ENCODE assay signal across 8 cellular contexts in the genomic region with DNA sequence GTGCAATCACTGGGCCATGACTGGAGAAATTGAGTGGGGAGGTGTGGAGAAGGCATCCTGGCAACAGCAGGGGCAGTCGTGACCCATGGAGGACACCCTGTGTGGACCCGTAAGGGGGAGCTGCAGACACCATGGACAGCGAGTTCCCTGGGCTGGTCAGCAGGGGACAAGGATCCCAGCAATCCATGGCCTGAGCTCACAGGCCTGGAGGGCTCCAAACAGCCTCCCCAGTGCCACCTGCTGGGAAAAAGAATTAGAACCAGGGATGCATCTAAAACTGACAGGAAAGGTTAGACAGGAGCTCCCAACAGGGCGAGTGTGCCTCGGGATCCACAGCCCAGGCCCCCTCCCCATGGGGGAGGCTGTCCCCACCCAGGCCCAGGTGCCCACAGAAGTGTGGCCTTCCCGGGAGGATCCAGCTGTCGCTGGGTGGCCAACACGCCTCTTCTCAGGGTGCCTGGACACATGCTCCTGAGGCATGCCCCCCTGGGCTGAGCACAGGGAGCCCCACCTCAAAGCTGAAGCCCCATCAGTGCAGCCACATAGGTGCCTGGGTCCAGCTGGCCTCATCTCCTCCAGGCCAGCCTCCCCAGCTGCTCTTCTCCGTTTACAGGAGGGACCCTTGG. TPM values are rescaled to one million over a fixed set of nuclear protein-coding genes. Genes with fewer than 3 reads are reported as not detected.
DNase-seq lines count a peak whose midpoint lies in the region; ATAC-seq, FAIRE-seq and TF ChIP-seq lines count a peak whose summit lies in the region.
"Had no signal": no experiment of that assay in that cellular context is flagged by ENCODE, and none has a peak within 500 bp of the region (broad histone marks: within the 10 kb centered on the region; RNA-seq: fewer than 3 reads in every experiment).

No MANE protein-coding gene starts in this region.

- H3K27ac Mint-ChIP-seq in neural progenitor cell, result no peak overlapping the region

- H3K27me3 Mint-ChIP-seq in neural progenitor cell (ENCODE audit: insufficient read depth, low read depth), result peaks cover 18% of the 10 kb centered on the region

- peak; percentile 73 for FAIRE-seq in HTR-8/SVneo (lab: Jason Lieb, UNC)

- H3K4me3 ChIP-seq in DOHH2 (ENCODE audit: low read length) (no peak overlapping the region), SJCRH30 (no peak overlapping the region), fibroblast of lung (replicated peaks in 1 of 4; ENCODE audit: control extremely low read depth in 1 of 4, insufficient read depth in 1 of 4, low read depth in 3 of 4, low read length in 4 of 4) (no peak overlapping the region), neural progenitor cell (no peak overlapping the region), coronary artery (no peak overlapping the region)

- no peak overlapping the region for H3K4me2 ChIP-seq in DOHH2 (ENCODE audit: low read length)
- H3K4me2 ChIP-seq in fibroblast of lung (ENCODE audit: extremely low read depth, insufficient read depth, low read length), result no peak overlapping the region
- H3K4me2 ChIP-seq in neural progenitor cell, result no peak overlapping the region

- H3K36me3 ChIP-seq in DOHH2 (ENCODE audit: control insufficient read depth, low read length), result no peaks in the 10 kb centered on the region
- H3K36me3 ChIP-seq in SJCRH30, result no peaks in the 10 kb centered on the region
- no peaks in the 10 kb centered on the region for H3K36me3 ChIP-seq in fibroblast of lung (ENCODE audit: control insufficient read depth, insufficient read depth, low read length)
- H3K36me3 ChIP-seq in neural progenitor cell, result no peaks in the 10 kb centered on the region

- H3F3A ChIP-seq in DOHH2 (ENCODE audit: control insufficient read depth, insufficient read depth) (no peaks in the 10 kb centered on the region), neural progenitor cell (ENCODE audit: low read depth) (peaks cover 6% of the 10 kb centered on the region)

- peaks cover 2% of the 10 kb centered on the region for H3K9me3 Mint-ChIP-seq in neural progenitor cell

- peaks cover 11% of the 10 kb centered on the region for H3K4me1 Mint-ChIP-seq in neural progenitor cell

- ATAC-seq in GM18519 (IDR thresholded peaks at IDR 0.05; ENCODE audit: low FRiP score, unreplicated experiment), result no peak

- H3K27ac ChIP-seq in DOHH2 (ENCODE audit: low read depth, low read length) (no peak overlapping the region), SJCRH30 (no peak overlapping the region), fibroblast of lung (ENCODE audit: insufficient read depth, low read length) (no peak overlapping the region), neural progenitor cell (no peak overlapping the region), coronary artery (no peak overlapping the region)

- H4K20me1 ChIP-seq in DOHH2 (ENCODE audit: control insufficient read depth, insufficient read depth, low read depth, low read length) (no peaks in the 10 kb centered on the region), fibroblast of lung (ENCODE audit: control insufficient read depth, extremely low read depth, insufficient read depth, low read length) (no peaks in the 10 kb centered on the region), neural progenitor cell (ENCODE audit: low read depth) (no peaks in the 10 kb centered on the region)

- no peak overlapping the region for H3K4me3 Mint-ChIP-seq in neural progenitor cell

- H3K36me3 Mint-ChIP-seq in neural progenitor cell, result no peaks in the 10 kb centered on the region

- no peaks in the 10 kb centered on the region for H3K9me2 ChIP-seq in DOHH2 (replicated peaks; ENCODE audit: control insufficient read depth, low read length)

- H3K9ac ChIP-seq in fibroblast of lung (ENCODE audit: insufficient read depth, low read length), result no peak overlapping the region
- H3K9ac ChIP-seq in neural progenitor cell, result no peak overlapping the region

- H3K4me1 ChIP-seq in DOHH2 (ENCODE audit: control insufficient read depth, low read length) (no peaks in the 10 kb centered on the region), SJCRH30 (peaks cover 6% of the 10 kb centered on the region), fibroblast of lung (ENCODE audit: control insufficient read depth, extremely low read depth, insufficient read depth, low read length) (no peaks in the 10 kb centered on the region), neural progenitor cell (no peaks in the 10 kb centered on the region)

- TF ChIP-seq CTCF in DOHH2 (IDR thresholded peaks at IDR 0.05; ENCODE audit: low read depth, low read length, poor library complexity, severe bottlenecking), result peak; percentile 29
- peak; percentile 63 to 71 for TF ChIP-seq CTCF in fibroblast of lung (conservative IDR thresholded peaks at IDR 0.05 in 1 of 2, IDR thresholded peaks at IDR 0.05 in 1 of 2; ENCODE audit: low read depth in 1 of 2, low read length in 2 of 2)
- peak; percentile 54 for TF ChIP-seq CTCF in neural progenitor cell (IDR thresholded peaks at IDR 0.05)
- TF ChIP-seq CTCF in coronary artery (IDR thresholded peaks at IDR 0.05), result no peak

- H2AFZ ChIP-seq in fibroblast of lung (ENCODE audit: low read length) (no peak overlapping the region), neural progenitor cell (replicated peaks) (no peak overlapping the region)

- H3K79me2 ChIP-seq in DOHH2 (ENCODE audit: control insufficient read depth, low read length), result no peaks in the 10 kb centered on the region
- no peaks in the 10 kb centered on the region for H3K79me2 ChIP-seq in fibroblast of lung (ENCODE audit: control insufficient read depth, insufficient read depth, low read length)
- H3K79me2 ChIP-seq in neural progenitor cell (ENCODE audit: low read depth), result no peaks in the 10 kb centered on the region

- H3K9me3 ChIP-seq in DOHH2 (ENCODE audit: control insufficient read depth, insufficient read depth, low read length) (no peaks in the 10 kb centered on the region), SJCRH30 (replicated peaks) (0 out of 2 replicates have a peak, but pooled peaks cover 3% of the 10 kb centered on the region), fibroblast of lung (ENCODE audit: control insufficient read depth, insufficient read depth, low read depth, low read length) (no peaks in the 10 kb centered on the region), neural progenitor cell (ENCODE audit: low read depth) (no peaks in the 10 kb centered on the region)

- peak; percentile 85 for DNase-seq in HTR-8/SVneo (ENCODE audit: insufficient read length, low spot score)
- peak; percentile 80 to 88 for DNase-seq in SJCRH30
- peak; percentile 57 to 65 for DNase-seq in fibroblast of lung (ENCODE audit: low read depth in 2 of 2)
- peak; percentile 81 for DNase-seq in neural progenitor cell (ENCODE audit: low spot score)
- DNase-seq in coronary artery (ENCODE audit: low spot score), result no peak

- no peaks in the 10 kb centered on the region for H3K27me3 ChIP-seq in DOHH2 (ENCODE audit: control insufficient read depth, low read length)
- no peaks in the 10 kb centered on the region for H3K27me3 ChIP-seq in SJCRH30
- H3K27me3 ChIP-seq in fibroblast of lung (ENCODE audit: control insufficient read depth, insufficient read depth, low read length), result peaks cover 19% of the 10 kb centered on the region
- H3K27me3 ChIP-seq in neural progenitor cell, result no peaks in the 10 kb centered on the region

RNA-seq across cellular contexts. Expression of a gene that starts 20.5 kb away (rescaled TPM):
- 3.7 and 4.0 TPM in 2 replicates for total RNA-seq in SJCRH30 (2014; rRNA removed; shearing (Covaris generic))
- not detected in 2 replicates for total RNA-seq in fibroblast of lung
- 0.01 and 0.05 TPM in 2 replicates for polyA plus RNA-seq in fibroblast of lung
- polyA plus RNA-seq in fibroblast of lung (2012), result not detected in 2 replicates
- polyA minus RNA-seq in fibroblast of lung (ENCODE audit: low replicate concordance), result not detected in 2 replicates
- 29.9 and 41.1 TPM in 2 replicates for total RNA-seq in neural progenitor cell (ENCODE audit: low replicate concordance)

RNA-seq across cellular contexts. Expression of a gene that starts 28.1 kb away (rescaled TPM):
- total RNA-seq in SJCRH30 (2014; rRNA removed; shearing (Covaris generic)), result 1.3 and 1.7 TPM in 2 replicates
- total RNA-seq in fibroblast of lung (not detected in 2 replicates), neural progenitor cell (ENCODE audit: low replicate concordance) (not detected in 2 replicates)
- polyA plus RNA-seq in fibroblast of lung, result not detected in 2 replicates
- polyA plus RNA-seq in fibroblast of lung (2012), result not detected in 2 replicates
- polyA minus RNA-seq in fibroblast of lung (ENCODE audit: low replicate concordance), result not detected in 2 replicates
- total RNA-seq: activated CD8-positive, alpha-beta memory T cell treated with anti-CD3 and anti-CD28 coated beads for 36 hours had no signal

RNA-seq across cellular contexts. Expression of a gene that starts 55.4 kb away (rescaled TPM):
- 0.66 and 1.0 TPM in 2 replicates for total RNA-seq in SJCRH30 (2014; rRNA removed; shearing (Covaris generic))
- not detected in 2 replicates for total RNA-seq in fibroblast of lung
- not detected in 2 replicates for polyA plus RNA-seq in fibroblast of lung
- not detected in 2 replicates for polyA plus RNA-seq in fibroblast of lung (2012)
- polyA minus RNA-seq in fibroblast of lung (ENCODE audit: low replicate concordance), result not detected in 2 replicates
- not detected in 2 replicates for total RNA-seq in neural progenitor cell (ENCODE audit: low replicate concordance)
- total RNA-seq: activated CD8-positive, alpha-beta memory T cell treated with anti-CD3 and anti-CD28 coated beads for 36 hours had no signal
